In genomic region chr2:17125989-17126620, GRCh38 we compare ENCODE assay signal across 17 cellular contexts.
A peak's percentile ranks its signal among the peaks of the same experiment; 100 is the strongest.
DNase-seq lines count a peak whose midpoint lies in the region; ATAC-seq, FAIRE-seq and TF ChIP-seq lines count a peak whose summit lies in the region.
"Had no signal": no experiment of that assay in that cellular context is flagged by ENCODE, and none has a peak within 500 bp of the region (broad histone marks: within the 10 kb centered on the region; RNA-seq: fewer than 3 reads in every experiment).

No MANE protein-coding gene starts in this region.

- POLR2A ChIA-PET in PC-9 (lab: Charles Lee; ENCODE audit: unreplicated experiment) (no interaction called here), H1 (lab: Charles Lee; ENCODE audit: partially characterized antibody) (no interaction called here)

- intact Hi-C loops in PC-9 (cut with micrococcal nuclease; ENCODE audit: unreplicated experiment) = no loop called here

- no peak overlapping the region for H2BK15ac ChIP-seq in H1 (ENCODE audit: low read length)

- TF ChIP-seq EP300 in H1 (IDR thresholded peaks at IDR 0.05; ENCODE audit: borderline replicate concordance in 1 of 2, low read depth in 2 of 2, low read length in 2 of 2) = no peak

- no peak overlapping the region for H3K56ac ChIP-seq in H1 (replicated peaks; ENCODE audit: insufficient read length, low read depth, low read length)

- H3K14ac ChIP-seq in H1 (ENCODE audit: insufficient read length) = no peak overlapping the region

- no peak overlapping the region for H3K23ac ChIP-seq in H1 (ENCODE audit: insufficient read length)

- no peak for TF ChIP-seq CTCF in DOHH2 (IDR thresholded peaks at IDR 0.05; ENCODE audit: low read depth, low read length, poor library complexity, severe bottlenecking)
- TF ChIP-seq CTCF in PC-9 (conservative IDR thresholded peaks at IDR 0.05) = no peak
- TF ChIP-seq CTCF in H1 (IDR thresholded peaks at IDR 0.05; ENCODE audit: control extremely low read depth in 1 of 3, insufficient read depth in 1 of 3, low read depth in 1 of 3, low read length in 3 of 3) = no peak

- H4K91ac ChIP-seq in H1 (replicated peaks; ENCODE audit: insufficient read length, low read length) = no peak overlapping the region

- H3K4me3 ChIP-seq in DOHH2 (ENCODE audit: low read length) (no peak overlapping the region), PC-9 (no peak overlapping the region), H1 (ENCODE audit: extremely low read depth in 1 of 4, insufficient read depth in 2 of 4, low read depth in 3 of 4, low read length in 4 of 4) (no peak overlapping the region)
- H3K4me3 ChIP-seq: BLaER1 had no signal

- FAIRE-seq in H1 (lab: Jason Lieb, UNC) = no peak
- FAIRE-seq: GM12891, GM18507 had no signal

- H3F3A ChIP-seq in DOHH2 (ENCODE audit: control insufficient read depth, insufficient read depth) = no peaks in the 10 kb centered on the region
- H3F3A ChIP-seq in PC-9 (ENCODE audit: insufficient read depth, low read depth) = no peaks in the 10 kb centered on the region

- H4K20me1 ChIP-seq in DOHH2 (ENCODE audit: control insufficient read depth, insufficient read depth, low read depth, low read length) = no peaks in the 10 kb centered on the region
- H4K20me1 ChIP-seq in PC-9 (ENCODE audit: insufficient read depth) = no peaks in the 10 kb centered on the region
- no peaks in the 10 kb centered on the region for H4K20me1 ChIP-seq in H1 (replicated peaks in 1 of 2; ENCODE audit: control insufficient read depth in 1 of 2, insufficient read depth in 2 of 2, low read length in 2 of 2)
- H4K20me1 ChIP-seq: BLaER1 had no signal

- H3K79me1 ChIP-seq in H1 (ENCODE audit: low read depth, low read length) = no peaks in the 10 kb centered on the region

- no peak overlapping the region for H3K18ac ChIP-seq in H1 (ENCODE audit: extremely low read depth, low read length)

- BruUV-seq in PC-9 (replicated peaks; lab: Mats Ljungman, UMichigan) = no TSS peak

- H3K9me2 ChIP-seq in DOHH2 (replicated peaks; ENCODE audit: control insufficient read depth, low read length) (no peaks in the 10 kb centered on the region), PC-9 (ENCODE audit: insufficient read depth) (no peaks in the 10 kb centered on the region)

- no peak overlapping the region for H2BK12ac ChIP-seq in H1 (ENCODE audit: low read depth, low read length)

- no peaks in the 10 kb centered on the region for H3K9me3 ChIP-seq in DOHH2 (ENCODE audit: control insufficient read depth, insufficient read depth, low read length)
- H3K9me3 ChIP-seq in PC-9 (ENCODE audit: insufficient read depth, low read depth) = no peaks in the 10 kb centered on the region
- H3K9me3 ChIP-seq in H1 (ENCODE audit: insufficient read depth in 2 of 2, low read depth in 1 of 2, low read length in 1 of 2) = no peaks in the 10 kb centered on the region
- H3K9me3 ChIP-seq: BLaER1, Caco-2 had no signal

- ATAC-seq in HG03565 (IDR thresholded peaks at IDR 0.05; ENCODE audit: unreplicated experiment) = no peak
- ATAC-seq in HG03442 (IDR thresholded peaks at IDR 0.05; ENCODE audit: unreplicated experiment) = no peak
- ATAC-seq: CD8-positive, alpha-beta T cell; HCT116 had no signal

- H2AFZ ChIP-seq in PC-9 (peak overlapping the region; percentile 24; the same call in 1 of the 2 replicates), H1 (ENCODE audit: low read length) (peak overlapping the region; percentile 57; the same call in 1 of the 2 replicates)

- 84% methylated on average over 4 of the region's 4 CpGs; no CpG with 5 or more reads in 1 of the 2 experiments for whole genome bisulfite sequencing in H1 (ENCODE audit: extremely low coverage in 1 of 2, insufficient coverage in 1 of 2, insufficient read length in 1 of 2, insufficient replicate concordance in 2 of 2, low coverage in 1 of 2, low lambda C conversion rate in 2 of 2, missing lambda C conversion rate in 1 of 2), 2 experiments

- H3K23me2 ChIP-seq in H1 (ENCODE audit: low read depth, low read length) = no peaks in the 10 kb centered on the region

- H4K5ac ChIP-seq in H1 (ENCODE audit: insufficient read length, low read depth, low read length) = no peak overlapping the region

- H2AK5ac ChIP-seq in H1 (ENCODE audit: low read depth, low read length) = no peak overlapping the region

- CTCF ChIA-PET in PC-9 (lab: Charles Lee) = no interaction called here
- CTCF ChIA-PET in H1 (lab: Charles Lee; ENCODE audit: partially characterized antibody) = interaction anchor here (0.6 kb wide), 1 partner anchor 1478 kb away, joined by 3 read pairs; no protein-coding TSS in a partner anchor

- no peak for DNase-seq in PC-9
- DNase-seq in H1 (ENCODE audit: low read depth in 1 of 2, low spot score in 2 of 2) = no peak
- no peak for DNase-seq in DMS79 (lab: John Stamatoyannopoulos, UW)
- DNase-seq: Caco-2; CD4-positive, CD25-positive, alpha-beta regulatory T cell; CD8-positive, alpha-beta T cell; DMS153; GF-D8; H9 had no signal

- H2BK5ac ChIP-seq in H1 (ENCODE audit: low read depth, low read length) = no peak overlapping the region

- peaks cover 39% of the 10 kb centered on the region for H3K4me1 ChIP-seq in DOHH2 (ENCODE audit: control insufficient read depth, low read length)
- no peaks in the 10 kb centered on the region for H3K4me1 ChIP-seq in PC-9 (replicated peaks; ENCODE audit: insufficient read depth)
- H3K4me1 ChIP-seq in H1 (replicated peaks in 1 of 4; ENCODE audit: control insufficient read depth in 3 of 4, insufficient read depth in 4 of 4, low read length in 3 of 4) = no peaks in the 10 kb centered on the region
- H3K4me1 ChIP-seq: Caco-2 had no signal

- no peak overlapping the region for H4K8ac ChIP-seq in H1 (ENCODE audit: extremely low read depth, insufficient read depth, low read length)

- no peak for TF ChIP-seq POLR2A in H1 (IDR thresholded peaks at IDR 0.05; ENCODE audit: control extremely low read depth in 1 of 2, low read depth in 2 of 2, low read length in 2 of 2)

- no peak overlapping the region for H2BK120ac ChIP-seq in H1 (replicated peaks; ENCODE audit: low read depth, low read length)

- H3K27ac ChIP-seq in DOHH2 (ENCODE audit: low read depth, low read length) (no peak overlapping the region), PC-9 (no peak overlapping the region), H1 (ENCODE audit: low read depth, low read length) (no peak overlapping the region)
- H3K27ac ChIP-seq: BLaER1, C4-2B had no signal

- H3K4me2 ChIP-seq in DOHH2 (ENCODE audit: low read length) (peak overlapping the region; percentile 67; the same call in 1 of the 2 replicates), PC-9 (no peak overlapping the region), H1 (ENCODE audit: insufficient read depth in 1 of 2, low read depth in 2 of 2, low read length in 2 of 2) (no peak overlapping the region)
- H3K4me2 ChIP-seq: BLaER1 had no signal

- H3K27me3 ChIP-seq in DOHH2 (ENCODE audit: control insufficient read depth, low read length) = no peaks in the 10 kb centered on the region
- H3K27me3 ChIP-seq in PC-9 (ENCODE audit: insufficient read depth, low read depth) = no peaks in the 10 kb centered on the region
- no peaks in the 10 kb centered on the region for H3K27me3 ChIP-seq in H1 (replicated peaks in 1 of 4; ENCODE audit: control insufficient read depth in 3 of 4, extremely low read depth in 1 of 4, insufficient read depth in 3 of 4, low read length in 3 of 4)
- H3K27me3 ChIP-seq: BLaER1 had no signal

- 0 out of 2 replicates have a peak overlapping the region, but pooled peaks have one; percentile 28 for H2BK20ac ChIP-seq in H1 (ENCODE audit: low read length)

- no peak overlapping the region for H3K9ac ChIP-seq in H1 (replicated peaks in 1 of 4; ENCODE audit: extremely low read depth in 1 of 4, low read depth in 3 of 4, low read length in 3 of 4)
- H3K9ac ChIP-seq: BLaER1 had no signal

- no peak for TF ChIP-seq RAD21 in H1 (IDR thresholded peaks at IDR 0.05 in 1 of 2, conservative IDR thresholded peaks at IDR 0.05 in 1 of 2; ENCODE audit: low read depth in 2 of 2, low read length in 2 of 2)

- H3K79me2 ChIP-seq in DOHH2 (ENCODE audit: control insufficient read depth, low read length) (no peaks in the 10 kb centered on the region), PC-9 (ENCODE audit: low read depth) (no peaks in the 10 kb centered on the region), H1 (ENCODE audit: control insufficient read depth in 1 of 2, insufficient read depth in 2 of 2, low read length in 2 of 2) (no peaks in the 10 kb centered on the region)

- H3K36me3 ChIP-seq in DOHH2 (ENCODE audit: control insufficient read depth, low read length) = no peaks in the 10 kb centered on the region
- no peaks in the 10 kb centered on the region for H3K36me3 ChIP-seq in PC-9 (ENCODE audit: low read depth)
- no peaks in the 10 kb centered on the region for H3K36me3 ChIP-seq in H1 (ENCODE audit: control insufficient read depth in 2 of 4, insufficient read depth in 4 of 4, low read length in 3 of 4)
- H3K36me3 ChIP-seq: BLaER1 had no signal

- H3K4ac ChIP-seq in H1 (replicated peaks; ENCODE audit: insufficient read length, low read depth, low read length) = no peak overlapping the region

TF ChIP-seq in H1, 55 proteins besides CTCF, POLR2A, EP300 and RAD21:
- TF ChIP-seq ZNF274 (IDR thresholded peaks at IDR 0.05; ENCODE audit: borderline replicate concordance, extremely low read depth, low read length) = no peak
